2 cellular contexts compared by ENCODE assay signal in genomic region chr9:120875954-120876841, GRCh38.
TF ChIP-seq lines count a peak whose summit lies in the region.

No MANE protein-coding gene starts in this region.

TF ChIP-seq in Ishikawa, 13 proteins besides CTCF, POLR2A, EP300 and RAD21 (continued from another document):
- TF ChIP-seq MAX (IDR thresholded peaks at IDR 0.05) (0 out of 2 replicates have a peak, but pooled peaks have one; percentile 17), REST (IDR thresholded peaks at IDR 0.05; ENCODE audit: low read depth) (no peak), ZBTB7A (IDR thresholded peaks at IDR 0.05; ENCODE audit: low read depth) (no peak; the same call in none of the 2 replicates), EGR1 (IDR thresholded peaks at IDR 0.05) (peak; percentile 12; the same call in 1 of the 2 replicates), CEBPB (IDR thresholded peaks at IDR 0.05) (no peak), TEAD4 (IDR thresholded peaks at IDR 0.05) (peak; percentile 19; the same call in 1 of the 2 replicates), TCF12 (IDR thresholded peaks at IDR 0.05; ENCODE audit: low read depth) (peak; percentile 2; the same call in 1 of the 2 replicates)
TF ChIP-seq in Ishikawa: peak in this region for 7.

TF ChIP-seq in neural cell, 6 proteins besides CTCF, POLR2A, EP300 and RAD21 (continued from another document):
- TF ChIP-seq MXI1 (conservative IDR thresholded peaks at IDR 0.05; ENCODE audit: poor library complexity, severe bottlenecking), result no peak
